Comparison of ENCODE assay signal across 9 cellular contexts in the genomic region with DNA sequence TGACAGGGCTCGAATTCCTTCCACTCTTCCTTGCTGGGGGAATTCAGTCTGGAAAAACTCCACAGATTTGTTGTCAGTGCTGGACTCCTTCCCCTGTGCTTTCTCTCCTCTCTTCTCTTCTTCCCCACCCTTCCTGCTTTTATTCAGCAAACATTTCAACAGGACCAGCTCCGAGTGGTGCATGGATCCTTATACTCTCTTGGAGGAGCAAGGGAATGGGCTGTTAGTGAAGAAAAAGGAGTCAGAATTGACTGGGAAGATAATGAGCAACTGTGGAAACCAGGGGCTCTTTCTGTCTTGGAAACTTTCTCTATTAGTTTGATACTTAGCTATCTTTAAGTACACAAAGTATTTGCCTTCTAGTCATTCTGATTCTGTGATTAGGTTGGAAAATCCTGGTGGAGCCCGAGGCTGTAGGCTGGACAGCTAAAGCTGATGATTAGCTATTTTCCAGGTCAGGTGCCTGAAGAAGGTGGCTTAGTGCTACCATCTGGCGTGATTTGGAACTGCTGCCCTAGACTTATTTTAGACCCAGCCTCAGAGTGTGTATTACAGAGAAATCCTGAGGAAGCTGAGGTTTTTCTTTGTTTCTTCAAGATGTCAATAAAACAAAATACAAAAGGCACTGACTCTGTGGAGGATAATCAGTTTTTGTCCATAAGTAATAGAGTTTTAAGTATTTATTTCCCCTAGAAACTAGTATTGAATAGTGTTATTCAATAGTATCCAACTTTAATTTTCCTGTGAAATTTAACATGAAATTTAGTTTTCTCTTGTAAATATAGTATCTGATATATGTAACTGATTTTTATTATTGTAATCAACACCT. TPM values are rescaled to one million over a fixed set of nuclear protein-coding genes. Genes with fewer than 3 reads are reported as not detected.
A peak's percentile ranks its signal among the peaks of the same experiment; 100 is the strongest.
DNase-seq lines count a peak whose midpoint lies in the region; ATAC-seq and TF ChIP-seq lines count a peak whose summit lies in the region.
"Had no signal": no experiment of that assay in that cellular context is flagged by ENCODE, and none has a peak within 500 bp of the region (broad histone marks: within the 10 kb centered on the region; RNA-seq: fewer than 3 reads in every experiment).

No MANE protein-coding gene starts in this region.

- ATAC-seq in GM18520 (IDR thresholded peaks at IDR 0.05; ENCODE audit: unreplicated experiment) (peak; percentile 62), HG02885 (IDR thresholded peaks at IDR 0.05; ENCODE audit: poor library complexity, unreplicated experiment) (peak; percentile 97)

- H3K4me3 Mint-ChIP-seq in progenitor cell of endocrine pancreas (ENCODE audit: low read depth), result no peak overlapping the region
- H3K4me3 Mint-ChIP-seq: activated naive CD8-positive, alpha-beta T cell had no signal

- peaks cover 7% of the 10 kb centered on the region for H3K36me3 Mint-ChIP-seq in progenitor cell of endocrine pancreas (ENCODE audit: insufficient read depth)

- H3K27ac Mint-ChIP-seq in progenitor cell of endocrine pancreas, result peak overlapping the region; percentile 31
- H3K27ac Mint-ChIP-seq: activated naive CD8-positive, alpha-beta T cell had no signal

- no peaks in the 10 kb centered on the region for H3K27me3 Mint-ChIP-seq in progenitor cell of endocrine pancreas
- H3K27me3 Mint-ChIP-seq: activated naive CD8-positive, alpha-beta T cell had no signal

- TF ChIP-seq CTCF in progenitor cell of endocrine pancreas (IDR thresholded peaks at IDR 0.05; ENCODE audit: unreplicated experiment), result peak; percentile 74

- peaks cover 12% of the 10 kb centered on the region for H3K4me1 Mint-ChIP-seq in progenitor cell of endocrine pancreas (ENCODE audit: low read depth)

- DNase-seq in D341Med (ENCODE audit: low spot score), result peak; percentile 80
- peak; percentile 15 for DNase-seq in NCI-H446 treated with DMSO at 0.1 percent for 48 hours (lab: John Stamatoyannopoulos, UW)
- peak; percentile 4 for DNase-seq in activated T-helper 9 cell treated with anti-CD3 and anti-CD28 coated beads, Interleukin-2, amount 50 U/mL, for 16 hours (ENCODE audit: low read depth)
- DNase-seq in globus pallidus (ENCODE audit: low spot score), result peak; percentile 48
- DNase-seq in progenitor cell of endocrine pancreas (ENCODE audit: low spot score, unreplicated experiment), result no peak
- DNase-seq in NCI-H1930 (lab: John Stamatoyannopoulos, UW), result no peak

- H3K9me3 Mint-ChIP-seq in progenitor cell of endocrine pancreas (ENCODE audit: low read depth), result no peaks in the 10 kb centered on the region

RNA-seq across cellular contexts. Expression of a gene that starts 38.4 kb away (rescaled TPM):
- total RNA-seq in progenitor cell of endocrine pancreas, result 3.6 and 3.9 TPM in 2 replicates

Comparison
In these comparisons a context has a peak if more than half of its experiments do, and no peak if none do; other contexts are left out.
1. DNase-seq: peak in D341Med (single experiment), NCI-H446 treated with DMSO at 0.1 percent for 48 hours (single experiment), activated T-helper 9 cell treated with anti-CD3 and anti-CD28 coated beads, Interleukin-2, amount 50 U/mL, for 16 hours (single experiment) and globus pallidus (single experiment); none in progenitor cell of endocrine pancreas (single experiment) and NCI-H1930 (0 of 2).